ENCODE assay signal across 11 cellular contexts in the genomic region with DNA sequence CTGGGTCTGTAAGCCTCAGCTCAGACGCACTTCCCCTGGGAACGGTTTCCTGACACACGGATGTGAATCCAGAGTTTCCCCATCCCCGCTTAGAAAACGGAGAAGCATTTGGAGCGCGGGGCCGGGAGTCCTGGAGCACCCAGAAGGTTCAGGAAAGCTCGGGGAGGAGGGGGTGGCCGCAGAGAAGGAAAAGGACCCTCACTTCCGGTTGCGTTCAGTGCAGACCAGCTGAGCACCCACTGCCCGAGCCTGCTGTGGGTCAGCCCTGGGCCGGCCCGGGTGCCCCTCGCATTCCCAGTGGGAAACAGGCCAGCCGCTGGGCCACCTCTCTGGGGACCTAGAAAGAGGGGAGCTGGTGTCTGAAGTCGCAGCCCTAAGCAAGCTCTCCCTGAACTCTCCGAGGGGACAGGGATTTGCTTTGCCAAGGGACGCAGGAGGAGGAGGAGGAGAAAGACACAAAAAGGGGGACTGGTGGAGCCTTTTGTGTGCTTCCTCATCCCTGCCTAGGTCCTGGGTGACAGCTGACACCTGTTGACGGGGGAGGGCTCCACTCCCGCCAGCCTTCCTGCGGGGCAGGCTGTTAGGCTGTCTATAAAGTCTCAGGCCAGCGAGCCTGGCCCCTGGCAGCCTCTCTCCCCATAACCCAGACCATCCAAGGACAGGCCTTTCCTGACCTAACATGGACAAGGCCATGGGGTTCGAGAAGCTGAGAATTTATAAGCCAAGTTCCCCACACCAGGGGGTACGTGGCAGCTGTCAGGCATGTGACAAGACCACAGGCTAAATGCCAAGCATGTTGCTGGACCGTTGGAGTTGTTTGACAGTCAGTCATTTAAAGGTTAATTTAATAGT. TPM values are rescaled to one million over a fixed set of nuclear protein-coding genes. Genes with fewer than 3 reads are reported as not detected.
DNase-seq lines count a peak whose midpoint lies in the region; ATAC-seq and TF ChIP-seq lines count a peak whose summit lies in the region.
"Had no signal": no experiment of that assay in that cellular context is flagged by ENCODE, and none has a peak within 500 bp of the region (broad histone marks: within the 10 kb centered on the region; RNA-seq: fewer than 3 reads in every experiment).

No MANE protein-coding gene starts in this region.

- peak overlapping the region; percentile 71 for H3K4me3 Mint-ChIP-seq in WTC11
- H3K4me3 Mint-ChIP-seq: stimulated activated memory B cell treated with anti-CD40 and anti-IgM and Interleukin-4, amounts not matched to agents 10 μg/mL and 1 μg/mL and 100 μg/mL, for 72 hours had no signal

- WGBS in heart left ventricle, 4 donors = 33 to 61% (median 44%) methylated on average over 14 to 27 of the region's 27 CpGs
- WGBS in prostate gland = 29% methylated on average over 27 of the region's 27 CpGs

- peaks cover 57% of the 10 kb centered on the region for H3K27me3 Mint-ChIP-seq in WTC11 (ENCODE audit: low read depth)

- peaks cover 19% of the 10 kb centered on the region for H3K4me1 Mint-ChIP-seq in WTC11

- peaks cover 14% of the 10 kb centered on the region for H3K36me3 Mint-ChIP-seq in WTC11
- H3K36me3 Mint-ChIP-seq: stimulated activated memory B cell treated with anti-CD40 and anti-IgM and Interleukin-4, amounts not matched to agents 10 μg/mL and 1 μg/mL and 100 μg/mL, for 72 hours had no signal

- H3K36me3 ChIP-seq in heart left ventricle (no peaks in the 10 kb centered on the region), prostate gland (no peaks in the 10 kb centered on the region)

- peaks cover 13% of the 10 kb centered on the region for H3K9me3 Mint-ChIP-seq in WTC11

- CTCF ChIA-PET in WTC11 (lab: Charles Lee) = interaction anchor here (0.8 to 1.4 kb wide), 6 partner anchors 10 to 658 kb away, joined by 3 to 6 read pairs (median 4); partner anchors contain the start of gene STK32B

- H3K27ac Mint-ChIP-seq in WTC11 = no peak overlapping the region
- H3K27ac Mint-ChIP-seq: stimulated activated memory B cell treated with anti-CD40 and anti-IgM and Interleukin-4, amounts not matched to agents 10 μg/mL and 1 μg/mL and 100 μg/mL, for 72 hours had no signal

- H3K27me3 ChIP-seq in heart left ventricle (peaks cover 0 to 45% (median 8%) of the 10 kb centered on the region in 9 donors), prostate gland (replicated peaks; ENCODE audit: insufficient read depth) (no peaks in the 10 kb centered on the region)

- TF ChIP-seq POLR2A in heart left ventricle (IDR thresholded peaks at IDR 0.05) = no peak
- no peak for TF ChIP-seq POLR2A in prostate gland (IDR thresholded peaks at IDR 0.05)

- DNase-seq in DMS53 treated with DMSO at 0.1 percent for 48 hours (lab: John Stamatoyannopoulos, UW; ENCODE audit: unreplicated experiment) (peak; percentile 51), WTC11 (ENCODE audit: low spot score) (no peak), heart left ventricle (peak in 1 of 5 donors; percentile 64), prostate gland (ENCODE audit: low spot score) (no peak), amygdala (lab: John Stamatoyannopoulos, UW) (no peak), DMS153 (lab: John Stamatoyannopoulos, UW) (no peak)
- no peak for DNase-seq in activated CD4-positive, alpha-beta T cell treated with anti-CD3 and anti-CD28 coated beads, Interleukin-2, amount 50 U/mL, for 48 hours
- DNase-seq: GF-D8, NCI-H526 treated with DMSO at 0.1 percent for 48 hours had no signal

- H3K4me1 ChIP-seq in heart left ventricle (peaks cover 0 to 44% (median 18%) of the 10 kb centered on the region in 12 donors), prostate gland (replicated peaks) (peaks cover 4% of the 10 kb centered on the region)

- ATAC-seq in WTC11 = peak; percentile 2
- no peak for ATAC-seq in heart left ventricle
- no peak for ATAC-seq in GM21423 (IDR thresholded peaks at IDR 0.05; ENCODE audit: unreplicated experiment)
- ATAC-seq: stimulated activated memory B cell treated with anti-CD40 and anti-IgM and Interleukin-4, amounts not matched to agents 10 μg/mL and 1 μg/mL and 100 μg/mL, for 72 hours had no signal

- peak overlapping the region; percentile 28 to 84 (median 68) for H3K4me3 ChIP-seq in heart left ventricle
- H3K4me3 ChIP-seq in prostate gland = peak overlapping the region; percentile 60 to 61

- POLR2A ChIA-PET in WTC11 (lab: Charles Lee) = interaction anchor here (1.1 kb wide), 1 partner anchor 21 kb away, joined by 5 read pairs; no protein-coding TSS in a partner anchor

- no peak for TF ChIP-seq CTCF in WTC11 (IDR thresholded peaks at IDR 0.05)
- no peak for TF ChIP-seq CTCF in heart left ventricle (IDR thresholded peaks at IDR 0.05)
- TF ChIP-seq CTCF in prostate gland (IDR thresholded peaks at IDR 0.05) = no peak

- H3K9me3 ChIP-seq in heart left ventricle (no peaks in the 10 kb centered on the region), prostate gland (no peaks in the 10 kb centered on the region)

- peak overlapping the region; percentile 36 to 87 (median 70) for H3K27ac ChIP-seq in heart left ventricle
- peak overlapping the region; percentile 78 to 83 for H3K27ac ChIP-seq in prostate gland

- intact Hi-C loops in heart left ventricle (cut with DNase I) = no loop called here
- intact Hi-C loops in prostate gland (cut with DNase I) = no loop called here

TF ChIP-seq in WTC11, 78 proteins besides CTCF, POLR2A, EP300 and RAD21:
- TF ChIP-seq ERG (CRISPR knock-in tag; IDR thresholded peaks at IDR 0.05) (no peak), E2F4 (CRISPR knock-in tag; IDR thresholded peaks at IDR 0.05; ENCODE audit: borderline replicate concordance, low read depth) (no peak), ZNF219 (CRISPR knock-in tag; IDR thresholded peaks at IDR 0.05; ENCODE audit: borderline replicate concordance) (no peak), ZNF263 (CRISPR knock-in tag; IDR thresholded peaks at IDR 0.05; ENCODE audit: low read depth) (0 out of 2 replicates have a peak, but pooled peaks have one; percentile 42), TEAD1 (CRISPR knock-in tag; IDR thresholded peaks at IDR 0.05) (no peak)
- TF ChIP-seq, protein P1, sequence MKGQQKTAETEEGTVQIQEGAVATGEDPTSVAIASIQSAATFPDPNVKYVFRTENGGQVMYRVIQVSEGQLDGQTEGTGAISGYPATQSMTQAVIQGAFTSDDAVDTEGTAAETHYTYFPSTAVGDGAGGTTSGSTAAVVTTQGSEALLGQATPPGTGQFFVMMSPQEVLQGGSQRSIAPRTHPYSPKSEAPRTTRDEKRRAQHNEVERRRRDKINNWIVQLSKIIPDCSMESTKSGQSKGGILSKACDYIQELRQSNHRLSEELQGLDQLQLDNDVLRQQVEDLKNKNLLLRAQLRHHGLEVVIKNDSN (CRISPR knock-in tag; IDR thresholded peaks at IDR 0.05) = no peak
- TF ChIP-seq, protein P2, sequence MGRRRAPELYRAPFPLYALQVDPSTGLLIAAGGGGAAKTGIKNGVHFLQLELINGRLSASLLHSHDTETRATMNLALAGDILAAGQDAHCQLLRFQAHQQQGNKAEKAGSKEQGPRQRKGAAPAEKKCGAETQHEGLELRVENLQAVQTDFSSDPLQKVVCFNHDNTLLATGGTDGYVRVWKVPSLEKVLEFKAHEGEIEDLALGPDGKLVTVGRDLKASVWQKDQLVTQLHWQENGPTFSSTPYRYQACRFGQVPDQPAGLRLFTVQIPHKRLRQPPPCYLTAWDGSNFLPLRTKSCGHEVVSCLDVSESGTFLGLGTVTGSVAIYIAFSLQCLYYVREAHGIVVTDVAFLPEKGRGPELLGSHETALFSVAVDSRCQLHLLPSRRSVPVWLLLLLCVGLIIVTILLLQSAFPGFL (CRISPR knock-in tag; IDR thresholded peaks at IDR 0.05; ENCODE audit: borderline replicate concordance) = no peak
- TF ChIP-seq, protein P3, sequence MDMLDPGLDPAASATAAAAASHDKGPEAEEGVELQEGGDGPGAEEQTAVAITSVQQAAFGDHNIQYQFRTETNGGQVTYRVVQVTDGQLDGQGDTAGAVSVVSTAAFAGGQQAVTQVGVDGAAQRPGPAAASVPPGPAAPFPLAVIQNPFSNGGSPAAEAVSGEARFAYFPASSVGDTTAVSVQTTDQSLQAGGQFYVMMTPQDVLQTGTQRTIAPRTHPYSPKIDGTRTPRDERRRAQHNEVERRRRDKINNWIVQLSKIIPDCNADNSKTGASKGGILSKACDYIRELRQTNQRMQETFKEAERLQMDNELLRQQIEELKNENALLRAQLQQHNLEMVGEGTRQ (CRISPR knock-in tag; IDR thresholded peaks at IDR 0.05) = no peak; the same call in 1 of the 2 replicates
- TF ChIP-seq, protein P4, sequence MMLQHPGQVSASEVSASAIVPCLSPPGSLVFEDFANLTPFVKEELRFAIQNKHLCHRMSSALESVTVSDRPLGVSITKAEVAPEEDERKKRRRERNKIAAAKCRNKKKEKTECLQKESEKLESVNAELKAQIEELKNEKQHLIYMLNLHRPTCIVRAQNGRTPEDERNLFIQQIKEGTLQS (CRISPR knock-in tag; conservative IDR thresholded peaks at IDR 0.05) = no peak

RNA-seq across cellular contexts. Expression of gene EVC2, which starts 0.7 kb away (rescaled TPM):
- total RNA-seq in WTC11 (2021) = 4.8 to 6.3 TPM (median 5.8 TPM) in 3 replicates
- total RNA-seq in heart left ventricle = 1 to 10 TPM in 4 of 9 donors, under 1 TPM in 5; 0.46 to 3.1 (median 0.99) TPM
- polyA plus RNA-seq in heart left ventricle = under 1 TPM; 0.89 to 0.95 TPM
- total RNA-seq in prostate gland = 10 to 100 TPM in 1 of 2 donors, 1 to 10 TPM in 1; 7.6 to 11.0 TPM

RNA-seq across cellular contexts. Expression of gene EVC, which starts 1.9 kb away (rescaled TPM):
- 10.4 to 14.0 TPM (median 12.5 TPM) in 3 replicates for total RNA-seq in WTC11 (2021)
- 10 to 100 TPM in 1 of 9 donors, 1 to 10 TPM in 8; 3.1 to 11.3 (median 4.2) TPM for total RNA-seq in heart left ventricle
- polyA plus RNA-seq in heart left ventricle = 1 to 10 TPM; 2.4 to 2.6 TPM
- total RNA-seq in prostate gland = 10 to 100 TPM; 49.0 to 55.7 TPM
